Comparison of ENCODE assay signal across 2 cellular contexts in genomic region chr10:77545585-77545984, GRCh38.
TF ChIP-seq lines count a peak whose summit lies in the region.

No MANE protein-coding gene starts in this region.

TF ChIP-seq in liver, 16 proteins besides CTCF, POLR2A, EP300 and RAD21:
- TF ChIP-seq HNF4A (conservative IDR thresholded peaks at IDR 0.05) (peak in 1 of 2 donors; percentile 65), EGR1 (IDR thresholded peaks at IDR 0.05; ENCODE audit: low read depth in 2 of 2) (no peak), JUND (IDR thresholded peaks at IDR 0.05) (no peak), MAX (IDR thresholded peaks at IDR 0.05) (no peak), FOXA2 (IDR thresholded peaks at IDR 0.05) (no peak), SP1 (IDR thresholded peaks at IDR 0.05) (no peak), GABPA (IDR thresholded peaks at IDR 0.05 in 1 of 2, conservative IDR thresholded peaks at IDR 0.05 in 1 of 2) (no peak), YY1 (IDR thresholded peaks at IDR 0.05) (peak; percentile 30), RXRA (IDR thresholded peaks at IDR 0.05) (peak in 1 of 2 donors; percentile 47), TAF1 (conservative IDR thresholded peaks at IDR 0.05) (no peak), NR2F2 (IDR thresholded peaks at IDR 0.05) (no peak), HNF4G (IDR thresholded peaks at IDR 0.05) (no peak)
- TF ChIP-seq, protein P1, sequence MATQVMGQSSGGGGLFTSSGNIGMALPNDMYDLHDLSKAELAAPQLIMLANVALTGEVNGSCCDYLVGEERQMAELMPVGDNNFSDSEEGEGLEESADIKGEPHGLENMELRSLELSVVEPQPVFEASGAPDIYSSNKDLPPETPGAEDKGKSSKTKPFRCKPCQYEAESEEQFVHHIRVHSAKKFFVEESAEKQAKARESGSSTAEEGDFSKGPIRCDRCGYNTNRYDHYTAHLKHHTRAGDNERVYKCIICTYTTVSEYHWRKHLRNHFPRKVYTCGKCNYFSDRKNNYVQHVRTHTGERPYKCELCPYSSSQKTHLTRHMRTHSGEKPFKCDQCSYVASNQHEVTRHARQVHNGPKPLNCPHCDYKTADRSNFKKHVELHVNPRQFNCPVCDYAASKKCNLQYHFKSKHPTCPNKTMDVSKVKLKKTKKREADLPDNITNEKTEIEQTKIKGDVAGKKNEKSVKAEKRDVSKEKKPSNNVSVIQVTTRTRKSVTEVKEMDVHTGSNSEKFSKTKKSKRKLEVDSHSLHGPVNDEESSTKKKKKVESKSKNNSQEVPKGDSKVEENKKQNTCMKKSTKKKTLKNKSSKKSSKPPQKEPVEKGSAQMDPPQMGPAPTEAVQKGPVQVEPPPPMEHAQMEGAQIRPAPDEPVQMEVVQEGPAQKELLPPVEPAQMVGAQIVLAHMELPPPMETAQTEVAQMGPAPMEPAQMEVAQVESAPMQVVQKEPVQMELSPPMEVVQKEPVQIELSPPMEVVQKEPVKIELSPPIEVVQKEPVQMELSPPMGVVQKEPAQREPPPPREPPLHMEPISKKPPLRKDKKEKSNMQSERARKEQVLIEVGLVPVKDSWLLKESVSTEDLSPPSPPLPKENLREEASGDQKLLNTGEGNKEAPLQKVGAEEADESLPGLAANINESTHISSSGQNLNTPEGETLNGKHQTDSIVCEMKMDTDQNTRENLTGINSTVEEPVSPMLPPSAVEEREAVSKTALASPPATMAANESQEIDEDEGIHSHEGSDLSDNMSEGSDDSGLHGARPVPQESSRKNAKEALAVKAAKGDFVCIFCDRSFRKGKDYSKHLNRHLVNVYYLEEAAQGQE (IDR thresholded peaks at IDR 0.05): no peak
- TF ChIP-seq, protein P2, sequence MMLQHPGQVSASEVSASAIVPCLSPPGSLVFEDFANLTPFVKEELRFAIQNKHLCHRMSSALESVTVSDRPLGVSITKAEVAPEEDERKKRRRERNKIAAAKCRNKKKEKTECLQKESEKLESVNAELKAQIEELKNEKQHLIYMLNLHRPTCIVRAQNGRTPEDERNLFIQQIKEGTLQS (IDR thresholded peaks at IDR 0.05): no peak

TF ChIP-seq in HepG2, 621 proteins besides CTCF, POLR2A, EP300 and RAD21:
- TF ChIP-seq ZFP90 (CRISPR knock-in tag; IDR thresholded peaks at IDR 0.05; ENCODE audit: borderline replicate concordance) (no peak), ZNF232 (CRISPR knock-in tag; IDR thresholded peaks at IDR 0.05; ENCODE audit: borderline replicate concordance) (no peak)
